In genomic region chr16:56365552-56365951, GRCh38 we compare ENCODE assay signal across 17 cellular contexts. TPM values are rescaled to one million over a fixed set of nuclear protein-coding genes. Genes with fewer than 3 reads are reported as not detected.
DNase-seq lines count a peak whose midpoint lies in the region; ATAC-seq, FAIRE-seq and TF ChIP-seq lines count a peak whose summit lies in the region.
"Had no signal": no experiment of that assay in that cellular context is flagged by ENCODE, and none has a peak within 500 bp of the region (broad histone marks: within the 10 kb centered on the region; RNA-seq: fewer than 3 reads in every experiment).

No MANE protein-coding gene starts in this region.

- H3K4me3 Mint-ChIP-seq in activated CD4-positive, alpha-beta T cell treated with anti-CD3 and anti-CD28 coated beads, Interleukin-2, amount 10 ng/mL, durations not matched to agents 7 days and 5 days, result no peak overlapping the region
- H3K4me3 Mint-ChIP-seq in T-helper 17 cell, result no peak overlapping the region
- no peak overlapping the region for H3K4me3 Mint-ChIP-seq in stimulated activated effector memory CD8-positive, alpha-beta T cell treated with anti-CD3 and anti-CD28 coated beads, Interleukin-12 subunit alpha, Interleukin-12 subunit beta, amount 100 ng/mL, for 72 hours
- H3K4me3 Mint-ChIP-seq: CD14-positive monocyte; CD8-positive, alpha-beta T cell; IgD-negative memory B cell had no signal

- CTCF ChIA-PET in activated CD4-positive, alpha-beta T cell treated with anti-CD3 and anti-CD28 coated beads, Interleukin-2, amount 10 ng/mL, durations not matched to agents 7 days and 5 days (lab: Charles Lee), result interaction anchor here (0.5 to 0.8 kb wide), 2 partner anchors 18 to 692 kb away, joined by 3 to 4 read pairs; no protein-coding TSS in a partner anchor

- FAIRE-seq in H54 (lab: Jason Lieb, UNC), result no peak
- FAIRE-seq: D721Med, GM18507 had no signal

- H3K4me1 Mint-ChIP-seq in activated CD4-positive, alpha-beta T cell treated with anti-CD3 and anti-CD28 coated beads, Interleukin-2, amount 10 ng/mL, durations not matched to agents 7 days and 5 days, result no peaks in the 10 kb centered on the region
- peaks cover 5% of the 10 kb centered on the region for H3K4me1 Mint-ChIP-seq in T-helper 17 cell
- H3K4me1 Mint-ChIP-seq in stimulated activated effector memory CD8-positive, alpha-beta T cell treated with anti-CD3 and anti-CD28 coated beads, Interleukin-12 subunit alpha, Interleukin-12 subunit beta, amount 100 ng/mL, for 72 hours, result no peaks in the 10 kb centered on the region
- H3K4me1 Mint-ChIP-seq: CD14-positive monocyte, IgD-negative memory B cell had no signal

- DNase-seq in activated CD4-positive, alpha-beta T cell treated with anti-CD3 and anti-CD28 coated beads, Interleukin-2, amount 10 ng/mL, durations not matched to agents 7 days and 5 days, result no peak
- DNase-seq in activated CD4-positive, alpha-beta T cell treated with anti-CD3 and anti-CD28 coated beads, Interleukin-2, amount 50 U/mL, for 4 hours, result no peak
- DNase-seq in T-helper 17 cell (no peak), iPS-NIHi7 (ENCODE audit: extremely low spot score) (peak; percentile 4), H54 (ENCODE audit: insufficient read length, low spot score) (no peak)
- no peak for DNase-seq in stimulated activated effector memory CD8-positive, alpha-beta T cell treated with anti-CD3 and anti-CD28 coated beads, Interleukin-12 subunit alpha, Interleukin-12 subunit beta, amount 100 ng/mL, for 72 hours (ENCODE audit: low spot score in 2 of 2)
- DNase-seq: CD8-positive, alpha-beta T cell; COR-L47; DMS153; DND-41; GDM1 had no signal

- POLR2A ChIA-PET in activated CD4-positive, alpha-beta T cell treated with anti-CD3 and anti-CD28 coated beads, Interleukin-2, amount 10 ng/mL, durations not matched to agents 7 days and 5 days (lab: Charles Lee), result no interaction called here

- peaks cover 21% of the 10 kb centered on the region for H3K36me3 Mint-ChIP-seq in activated CD4-positive, alpha-beta T cell treated with anti-CD3 and anti-CD28 coated beads, Interleukin-2, amount 10 ng/mL, durations not matched to agents 7 days and 5 days (ENCODE audit: low read depth)
- peaks cover 13% of the 10 kb centered on the region for H3K36me3 Mint-ChIP-seq in T-helper 17 cell (ENCODE audit: low read depth)
- peaks cover 61% of the 10 kb centered on the region for H3K36me3 Mint-ChIP-seq in stimulated activated effector memory CD8-positive, alpha-beta T cell treated with anti-CD3 and anti-CD28 coated beads, Interleukin-12 subunit alpha, Interleukin-12 subunit beta, amount 100 ng/mL, for 72 hours
- H3K36me3 Mint-ChIP-seq: IgD-negative memory B cell had no signal

- H3K9me3 ChIP-seq in T-helper 17 cell (ENCODE audit: control insufficient read depth, low read length, poor library complexity, severe bottlenecking), result no peaks in the 10 kb centered on the region

- no peaks in the 10 kb centered on the region for H3K9me3 Mint-ChIP-seq in activated CD4-positive, alpha-beta T cell treated with anti-CD3 and anti-CD28 coated beads, Interleukin-2, amount 10 ng/mL, durations not matched to agents 7 days and 5 days
- no peaks in the 10 kb centered on the region for H3K9me3 Mint-ChIP-seq in stimulated activated effector memory CD8-positive, alpha-beta T cell treated with anti-CD3 and anti-CD28 coated beads, Interleukin-12 subunit alpha, Interleukin-12 subunit beta, amount 100 ng/mL, for 72 hours
- H3K9me3 Mint-ChIP-seq: CD14-positive monocyte; CD8-positive, alpha-beta T cell; IgD-negative memory B cell had no signal

- no peaks in the 10 kb centered on the region for H3K27me3 Mint-ChIP-seq in activated CD4-positive, alpha-beta T cell treated with anti-CD3 and anti-CD28 coated beads, Interleukin-2, amount 10 ng/mL, durations not matched to agents 7 days and 5 days
- H3K27me3 Mint-ChIP-seq in T-helper 17 cell, result no peaks in the 10 kb centered on the region
- H3K27me3 Mint-ChIP-seq: IgD-negative memory B cell had no signal

- TF ChIP-seq POLR2A in H54 (IDR thresholded peaks at IDR 0.05; ENCODE audit: low read depth, low read length), result no peak

- H3K27ac Mint-ChIP-seq in activated CD4-positive, alpha-beta T cell treated with anti-CD3 and anti-CD28 coated beads, Interleukin-2, amount 10 ng/mL, durations not matched to agents 7 days and 5 days, result peak overlapping the region; percentile 5
- H3K27ac Mint-ChIP-seq in T-helper 17 cell, result peak overlapping the region; percentile 41
- H3K27ac Mint-ChIP-seq in stimulated activated effector memory CD8-positive, alpha-beta T cell treated with anti-CD3 and anti-CD28 coated beads, Interleukin-12 subunit alpha, Interleukin-12 subunit beta, amount 100 ng/mL, for 72 hours, result no peak overlapping the region
- H3K27ac Mint-ChIP-seq: CD8-positive, alpha-beta T cell; IgD-negative memory B cell had no signal

- ATAC-seq in T-helper 17 cell (no peak), HG03571 (IDR thresholded peaks at IDR 0.05; ENCODE audit: unreplicated experiment) (no peak)
- no peak for ATAC-seq in stimulated activated effector memory CD8-positive, alpha-beta T cell treated with anti-CD3 and anti-CD28 coated beads, Interleukin-12 subunit alpha, Interleukin-12 subunit beta, amount 100 ng/mL, for 72 hours
- ATAC-seq: CD8-positive, alpha-beta T cell; HCT116 had no signal

RNA-seq across cellular contexts. Expression of gene AMFR, which starts 59.8 kb away (rescaled TPM):
- total RNA-seq in activated CD4-positive, alpha-beta T cell treated with anti-CD3 and anti-CD28 coated beads, Interleukin-2, amount 10 ng/mL, durations not matched to agents 7 days and 5 days, result 10 to 100 TPM; 52.5 to 58.5 TPM
- total RNA-seq in T-helper 17 cell, result 100 to 1,000 TPM in 1 of 2 donors, 10 to 100 TPM in 1; 64.8 to 102 TPM
